In the genomic region with DNA sequence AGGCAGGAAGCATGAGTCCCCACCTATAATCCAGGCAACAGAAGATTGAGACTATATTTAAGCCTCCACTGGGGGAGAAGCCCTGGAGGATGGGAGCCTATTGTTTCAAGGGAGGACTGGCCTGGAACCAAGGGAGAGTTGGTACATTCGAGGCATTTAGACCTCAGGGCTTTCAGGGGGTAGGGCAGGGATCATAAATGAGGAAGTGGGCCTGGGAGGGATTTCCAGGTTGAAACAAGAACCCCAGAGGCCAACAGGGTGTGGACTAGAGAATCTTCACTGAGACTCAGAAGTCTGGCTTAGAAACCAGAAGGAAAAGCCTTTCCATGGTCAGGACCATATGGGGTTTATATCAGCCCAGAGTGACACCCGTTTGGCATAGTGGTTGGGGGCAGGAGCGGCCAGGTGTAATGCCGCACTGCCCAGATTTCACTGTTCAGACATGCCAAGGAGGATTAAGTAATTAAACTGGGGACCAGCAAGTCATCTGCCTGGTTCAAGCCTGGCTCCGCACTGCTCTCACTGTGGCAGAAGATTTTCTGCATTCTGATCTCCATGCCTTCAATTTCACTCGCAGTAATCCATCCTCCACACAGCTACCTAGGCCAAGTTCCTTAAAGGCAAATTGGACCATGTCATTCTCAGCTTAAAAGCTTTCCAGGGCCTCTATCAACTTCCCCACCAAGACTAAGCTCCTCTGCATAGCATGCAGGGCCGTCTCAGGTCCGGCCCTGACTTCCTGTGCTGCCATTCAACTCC, we compare ENCODE assay signal across 21 cellular contexts. TPM values are rescaled to one million over a fixed set of nuclear protein-coding genes. Genes with fewer than 3 reads are reported as not detected.
A peak's percentile ranks its signal among the peaks of the same experiment; 100 is the strongest.
DNase-seq lines count a peak whose midpoint lies in the region; ATAC-seq and TF ChIP-seq lines count a peak whose summit lies in the region.
"Had no signal": no experiment of that assay in that cellular context is flagged by ENCODE, and none has a peak within 500 bp of the region (broad histone marks: within the 10 kb centered on the region; RNA-seq: fewer than 3 reads in every experiment).

No MANE protein-coding gene starts in this region.

- H3K36me3 ChIP-seq in endodermal cell (ENCODE audit: control insufficient read depth, insufficient read depth, low read length), result no peaks in the 10 kb centered on the region

- no peaks in the 10 kb centered on the region for H3K4me1 Mint-ChIP-seq in stimulated activated naive CD8-positive, alpha-beta T cell treated with anti-CD3 and anti-CD28 coated beads, Interleukin-15, amount 100 ng/mL, for 72 hours
- no peaks in the 10 kb centered on the region for H3K4me1 Mint-ChIP-seq in endodermal cell
- no peaks in the 10 kb centered on the region for H3K4me1 Mint-ChIP-seq in activated naive CD8-positive, alpha-beta T cell treated with anti-CD3 and anti-CD28 coated beads for 36 hours
- H3K4me1 Mint-ChIP-seq: CD8-positive, alpha-beta memory T cell had no signal

- no peak overlapping the region for H3K4me3 Mint-ChIP-seq in stimulated activated naive CD8-positive, alpha-beta T cell treated with anti-CD3 and anti-CD28 coated beads, Interleukin-15, amount 100 ng/mL, for 72 hours
- no peak overlapping the region for H3K4me3 Mint-ChIP-seq in endodermal cell
- H3K4me3 Mint-ChIP-seq in activated naive CD8-positive, alpha-beta T cell treated with anti-CD3 and anti-CD28 coated beads for 36 hours, result no peak overlapping the region
- H3K4me3 Mint-ChIP-seq: CD8-positive, alpha-beta memory T cell had no signal

- no peaks in the 10 kb centered on the region for H3K4me1 ChIP-seq in endodermal cell (ENCODE audit: control insufficient read depth, insufficient read depth, low read length)

- H3K27ac ChIP-seq in endodermal cell (ENCODE audit: low read depth, low read length), result no peak overlapping the region

- peak; percentile 19 for ATAC-seq in stimulated activated naive CD8-positive, alpha-beta T cell treated with anti-CD3 and anti-CD28 coated beads, Interleukin-15, Interleukin-2, amounts not matched to agents 100 U/mL and 50 U/mL, for 24 hours
- no peak for ATAC-seq in stimulated activated naive CD8-positive, alpha-beta T cell treated with anti-CD3 and anti-CD28 coated beads, Interleukin-15, amount 100 ng/mL, for 72 hours
- ATAC-seq: HepG2 had no signal

- no peaks in the 10 kb centered on the region for H3K27me3 ChIP-seq in endodermal cell (ENCODE audit: control insufficient read depth, insufficient read depth, low read length, poor library complexity, severe bottlenecking)

- no peaks in the 10 kb centered on the region for H3K27me3 Mint-ChIP-seq in stimulated activated naive CD8-positive, alpha-beta T cell treated with anti-CD3 and anti-CD28 coated beads, Interleukin-15, amount 100 ng/mL, for 72 hours
- peaks cover 3% of the 10 kb centered on the region for H3K27me3 Mint-ChIP-seq in endodermal cell (ENCODE audit: insufficient read depth)
- no peaks in the 10 kb centered on the region for H3K27me3 Mint-ChIP-seq in activated naive CD8-positive, alpha-beta T cell treated with anti-CD3 and anti-CD28 coated beads for 36 hours
- H3K27me3 Mint-ChIP-seq: CD8-positive, alpha-beta memory T cell had no signal

- H3K9me3 ChIP-seq in endodermal cell (ENCODE audit: control insufficient read depth, low read length), result no peaks in the 10 kb centered on the region
- H3K9me3 ChIP-seq: SK-N-SH had no signal

- H3K4me3 ChIP-seq in endodermal cell (ENCODE audit: low read length), result no peak overlapping the region

- H3K27ac Mint-ChIP-seq in stimulated activated naive CD8-positive, alpha-beta T cell treated with anti-CD3 and anti-CD28 coated beads, Interleukin-15, amount 100 ng/mL, for 72 hours, result peak overlapping the region in 1 of 2 donors; percentile 29
- peak overlapping the region; percentile 44 for H3K27ac Mint-ChIP-seq in endodermal cell
- H3K27ac Mint-ChIP-seq in activated naive CD8-positive, alpha-beta T cell treated with anti-CD3 and anti-CD28 coated beads for 36 hours, result no peak overlapping the region

- whole genome bisulfite sequencing in endodermal cell (ENCODE audit: insufficient coverage in 1 of 2, insufficient read length in 1 of 2), 2 experiments, result 90 to 91% methylated on average over 6 to 8 of the region's 8 CpGs

- H3K36me3 Mint-ChIP-seq in endodermal cell (ENCODE audit: low read depth), result no peaks in the 10 kb centered on the region
- no peaks in the 10 kb centered on the region for H3K36me3 Mint-ChIP-seq in activated naive CD8-positive, alpha-beta T cell treated with anti-CD3 and anti-CD28 coated beads for 36 hours
- H3K36me3 Mint-ChIP-seq: CD8-positive, alpha-beta memory T cell had no signal

- no peak overlapping the region for H3K9ac ChIP-seq in endodermal cell (ENCODE audit: extremely low read depth, low read length, poor library complexity, severe bottlenecking)
- H3K9ac ChIP-seq: SK-N-SH had no signal

- TF ChIP-seq CTCF in endodermal cell (conservative IDR thresholded peaks at IDR 0.05), result no peak

- no peak for DNase-seq in stimulated activated naive CD8-positive, alpha-beta T cell treated with anti-CD3 and anti-CD28 coated beads, Interleukin-15, Interleukin-2, amounts not matched to agents 100 U/mL and 50 U/mL, for 24 hours
- no peak for DNase-seq in stimulated activated naive CD8-positive, alpha-beta T cell treated with anti-CD3 and anti-CD28 coated beads, Interleukin-15, amount 100 ng/mL, for 72 hours
- DNase-seq in NCI-H82 (lab: John Stamatoyannopoulos, UW), result peak; percentile 68
- no peak for DNase-seq in endodermal cell
- no peak for DNase-seq in activated naive CD8-positive, alpha-beta T cell treated with anti-CD3 and anti-CD28 coated beads for 36 hours
- no peak for DNase-seq in HUDEP-2 (lab: John Stamatoyannopoulos, UW; ENCODE audit: unreplicated experiment in 76 of 76)
- DNase-seq in ecto neural progenitor cell (ENCODE audit: low spot score), result no peak
- DNase-seq in T-helper 1 cell, result no peak
- DNase-seq: CD8-positive, alpha-beta memory T cell; DMS53; KBM-7; NCI-H1436; NCI-H1930; NCI-H345; NCI-H69; NK-92 treated with Interleukin-12 subunit alpha and Interleukin-12 subunit beta, amount 100 ng/mL, for 24 hours; SHP77; SK-N-SH had no signal

- H3K9me3 Mint-ChIP-seq in stimulated activated naive CD8-positive, alpha-beta T cell treated with anti-CD3 and anti-CD28 coated beads, Interleukin-15, amount 100 ng/mL, for 72 hours, result peaks cover 0 to 4% of the 10 kb centered on the region in 2 donors
- H3K9me3 Mint-ChIP-seq in endodermal cell, result peaks cover 2% of the 10 kb centered on the region
- no peaks in the 10 kb centered on the region for H3K9me3 Mint-ChIP-seq in activated naive CD8-positive, alpha-beta T cell treated with anti-CD3 and anti-CD28 coated beads for 36 hours

RNA-seq across cellular contexts. Expression of a gene that starts 17.8 kb away (rescaled TPM):
- total RNA-seq in endodermal cell, result under 1 TPM in 1 of 2 donors, not detected in 1; 0.15 TPM
- 0.14 TPM for polyA plus RNA-seq in endodermal cell (2013, experiment 1 of 2)
- 0.08 TPM for polyA plus RNA-seq in endodermal cell (2013, experiment 2 of 2)
- total RNA-seq in activated naive CD8-positive, alpha-beta T cell treated with anti-CD3 and anti-CD28 coated beads for 36 hours, result not detected
- total RNA-seq: CD8-positive, alpha-beta memory T cell; HepG2; OCI-LY7 had no signal
- polyA plus RNA-seq: BJ, HepG2 had no signal
